In the genomic region with DNA sequence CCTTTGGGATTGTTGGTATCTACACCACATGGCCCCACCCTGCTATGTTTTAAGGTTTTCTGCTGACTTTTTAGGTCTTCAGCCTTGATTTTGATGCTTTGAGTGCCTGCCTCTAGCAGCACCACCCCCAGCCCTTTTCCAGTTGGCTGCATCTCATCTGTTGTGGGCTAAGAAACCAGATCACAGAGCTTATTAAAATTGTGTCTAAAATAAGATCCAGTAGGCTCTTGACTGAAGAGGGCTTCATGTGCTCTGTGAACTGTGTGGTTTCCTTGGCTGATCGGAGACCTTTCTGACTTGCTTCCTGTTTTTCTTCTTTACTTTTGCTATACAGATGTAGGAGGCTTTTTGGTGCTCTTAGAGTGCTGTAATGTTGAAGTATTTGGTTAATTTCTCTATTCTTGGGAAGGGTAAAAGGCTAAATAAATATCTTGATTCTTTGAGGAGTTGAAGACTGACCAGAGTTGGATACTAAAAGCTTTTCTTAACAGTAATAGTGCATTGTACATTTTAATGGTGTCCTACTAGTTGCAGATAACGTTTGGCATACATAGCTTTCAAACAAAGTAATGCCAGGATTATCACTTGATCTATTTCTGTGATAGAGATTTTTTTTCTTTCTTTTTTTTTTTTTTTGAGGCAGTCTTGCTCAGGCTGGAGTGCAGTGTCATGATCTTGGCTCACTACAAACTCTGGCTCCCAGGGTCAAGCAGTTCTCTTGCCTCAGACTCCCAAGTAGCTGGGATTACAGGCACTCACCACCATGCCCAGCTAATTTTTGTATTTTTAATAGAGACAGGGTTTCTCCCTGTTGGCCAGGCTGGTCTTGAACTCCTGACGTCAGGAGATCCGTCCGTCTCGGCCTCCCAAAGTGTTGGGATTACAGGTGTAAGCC, we compare ENCODE assay signal across 7 cellular contexts. TPM values are rescaled to one million over a fixed set of nuclear protein-coding genes. Genes with fewer than 3 reads are reported as not detected.
DNase-seq lines count a peak whose midpoint lies in the region; ATAC-seq, FAIRE-seq and TF ChIP-seq lines count a peak whose summit lies in the region.

No MANE protein-coding gene starts in this region.

- no peak for FAIRE-seq in urothelium cell line (lab: Jason Lieb, UNC)

- peaks cover 48% of the 10 kb centered on the region for H3K4me1 Mint-ChIP-seq in T-helper 17 cell

- H3K27me3 ChIP-seq in osteoblast (ENCODE audit: insufficient read depth, low read length), result no peaks in the 10 kb centered on the region

- ATAC-seq in GM18909 (IDR thresholded peaks at IDR 0.05; ENCODE audit: poor library complexity, unreplicated experiment) (peak; percentile 44), HG03095 (IDR thresholded peaks at IDR 0.05; ENCODE audit: unreplicated experiment) (peak; percentile 39), T-helper 17 cell (peak; percentile 58)

- no peaks in the 10 kb centered on the region for H3K9me3 ChIP-seq in T-helper 17 cell (ENCODE audit: control insufficient read depth, low read length, poor library complexity, severe bottlenecking)
- H3K9me3 ChIP-seq in osteoblast (ENCODE audit: low read depth, low read length), result no peaks in the 10 kb centered on the region

- no peak for TF ChIP-seq CTCF in osteoblast (IDR thresholded peaks at IDR 0.05; ENCODE audit: extremely low read depth, low read depth, low read length)

- peak overlapping the region; percentile 80 for H3K4me3 Mint-ChIP-seq in T-helper 17 cell

- peak overlapping the region; percentile 96 for H3K27ac Mint-ChIP-seq in T-helper 17 cell

- no peaks in the 10 kb centered on the region for H3K27me3 Mint-ChIP-seq in T-helper 17 cell

- no peak overlapping the region for H2AFZ ChIP-seq in osteoblast (ENCODE audit: low read length)

- H3K4me3 ChIP-seq in osteoblast (ENCODE audit: insufficient read depth, low read length), result no peak overlapping the region

- peak overlapping the region; percentile 8 for H3K27ac ChIP-seq in osteoblast (ENCODE audit: low read depth, low read length)

- H3K36me3 Mint-ChIP-seq in T-helper 17 cell (ENCODE audit: low read depth), result no peaks in the 10 kb centered on the region

- H3K4me1 ChIP-seq in osteoblast (ENCODE audit: insufficient read depth, low read length), result peaks cover 27% of the 10 kb centered on the region

- H3K36me3 ChIP-seq in osteoblast (ENCODE audit: insufficient read depth, low read length), result no peaks in the 10 kb centered on the region

- H3K79me2 ChIP-seq in osteoblast (ENCODE audit: insufficient read depth, low read length), result peaks cover 93% of the 10 kb centered on the region

- H4K20me1 ChIP-seq in osteoblast (ENCODE audit: insufficient read depth, low read length), result peaks cover 57% of the 10 kb centered on the region

- peak overlapping the region; percentile 12 for H3K4me2 ChIP-seq in osteoblast (ENCODE audit: insufficient read depth, low read length)

- DNase-seq in T-helper 17 cell (peak in 2 of 3 donors; percentile 20 to 27), osteoblast (ENCODE audit: insufficient read length, low spot score, missing footprints) (peak; percentile 81), NCI-H146 (lab: John Stamatoyannopoulos, UW) (no peak), urothelium cell line (ENCODE audit: low spot score) (no peak)
- DNase-seq in central memory CD4-positive, alpha-beta T cell, result peak; percentile 80

RNA-seq across cellular contexts. Expression of gene UBE2D2, which starts 4.5 kb away (rescaled TPM):
- total RNA-seq in T-helper 17 cell, result 100 to 1,000 TPM; 153 to 165 TPM
- total RNA-seq in osteoblast, result 52.8 and 58.6 TPM in 2 replicates

Comparison
In these comparisons a context has a peak if more than half of its experiments do, and no peak if none do; other contexts are left out.
1. DNase-seq: peak in T-helper 17 cell (2 of 3), central memory CD4-positive, alpha-beta T cell (single experiment) and osteoblast (single experiment); none in NCI-H146 (single experiment) and urothelium cell line (single experiment).
2. Peak in every context shown above with its lines, with median percentiles within 50 percentile points of each other: ATAC-seq.